ENCODE assay signal across 27 cellular contexts in genomic region chr2:26305575-26305974, GRCh38. TPM values are rescaled to one million over a fixed set of nuclear protein-coding genes. Genes with fewer than 3 reads are reported as not detected.
DNase-seq lines count a peak whose midpoint lies in the region; ATAC-seq, FAIRE-seq and TF ChIP-seq lines count a peak whose summit lies in the region.
"Had no signal": no experiment of that assay in that cellular context is flagged by ENCODE, and none has a peak within 500 bp of the region (broad histone marks: within the 10 kb centered on the region; RNA-seq: fewer than 3 reads in every experiment).

No MANE protein-coding gene starts in this region.

- H3K4me2 ChIP-seq in mammary epithelial cell (ENCODE audit: insufficient read depth, low read depth, low read length) (peak overlapping the region; percentile 41), HepG2 (ENCODE audit: low read depth, low read length) (no peak overlapping the region)
- H3K4me2 ChIP-seq: A549, KMS-11 had no signal

- WGBS in mammary epithelial cell (ENCODE audit: low coverage, missing lambda C conversion rate) = 54% methylated on average over 4 of the region's 4 CpGs
- 52% methylated on average over 4 of the region's 4 CpGs for WGBS in HepG2 (ENCODE audit: low lambda C conversion rate)

- BruUV-seq in mammary epithelial cell (replicated peaks; lab: Mats Ljungman, UMichigan) (no TSS peak), HepG2 (replicated peaks; lab: Mats Ljungman, UMichigan) (no TSS peak)

- H3K9me3 Mint-ChIP-seq in nephron = no peaks in the 10 kb centered on the region

- ATAC-seq in GM19035 (IDR thresholded peaks at IDR 0.05; ENCODE audit: unreplicated experiment) (no peak), HepG2 (no peak)
- ATAC-seq: A549, Right ventricle myocardium inferior had no signal

- no peaks in the 10 kb centered on the region for H3K27me3 Mint-ChIP-seq in nephron (ENCODE audit: low read depth)
- H3K27me3 Mint-ChIP-seq: B cell had no signal

- no peaks in the 10 kb centered on the region for H3K36me3 ChIP-seq in mammary epithelial cell (ENCODE audit: insufficient read depth, low read length)
- H3K36me3 ChIP-seq in breast epithelium = no peaks in the 10 kb centered on the region
- H3K36me3 ChIP-seq in HepG2 (replicated peaks in 1 of 2; ENCODE audit: control insufficient read depth in 1 of 2, insufficient read depth in 2 of 2, low read length in 2 of 2) = no peaks in the 10 kb centered on the region

- intact Hi-C loops in mammary epithelial cell (cut with micrococcal nuclease) = no loop called here
- intact Hi-C loops in breast epithelium (cut with DNase I; ENCODE audit: low total_unique reads) = no loop called here
- intact Hi-C loops in HepG2 (cut with micrococcal nuclease; ENCODE audit: unreplicated experiment) = no loop called here

- no peak overlapping the region for H3K4me3 ChIP-seq in mammary epithelial cell (replicated peaks in 1 of 3; ENCODE audit: insufficient read depth in 1 of 3, low read depth in 2 of 3, low read length in 3 of 3)
- no peak overlapping the region for H3K4me3 ChIP-seq in breast epithelium
- no peak overlapping the region for H3K4me3 ChIP-seq in HepG2 (replicated peaks in 1 of 3; ENCODE audit: insufficient read depth in 1 of 3, low read depth in 2 of 3, low read length in 3 of 3)
- H3K4me3 ChIP-seq: A549 had no signal

- peak overlapping the region; percentile 47 to 85 (median 53) for H3K27ac Mint-ChIP-seq in nephron
- H3K27ac Mint-ChIP-seq: B cell had no signal

- no peaks in the 10 kb centered on the region for H3K9me3 ChIP-seq in mammary epithelial cell (replicated peaks; ENCODE audit: insufficient read depth, low read length)
- no peaks in the 10 kb centered on the region for H3K9me3 ChIP-seq in breast epithelium
- no peaks in the 10 kb centered on the region for H3K9me3 ChIP-seq in HepG2 (ENCODE audit: low read length)
- H3K9me3 ChIP-seq: A549 had no signal

- no peak for TF ChIP-seq POLR2A in breast epithelium (IDR thresholded peaks at IDR 0.05)
- no peak for TF ChIP-seq POLR2A in HepG2 (IDR thresholded peaks at IDR 0.05; ENCODE audit: insufficient read depth in 1 of 2, low read depth in 2 of 2, low read length in 2 of 2)

- no peak overlapping the region for H3K4me3 Mint-ChIP-seq in nephron
- H3K4me3 Mint-ChIP-seq: B cell, CD14-positive monocyte had no signal

- CTCF ChIA-PET in mammary epithelial cell (lab: Charles Lee; ENCODE audit: low non-redundant PET) (interaction anchor here (0.6 to 0.9 kb wide), 2 partner anchors 25 to 61 kb away, joined by 5 to 7 read pairs; partner anchors contain the start of genes HADHA and HADHB), HepG2 (lab: Yijun Ruan, JAX; ENCODE audit: low intra/inter-chr PET ratio, low total read pairs) (no interaction called here)

- H3K4me1 ChIP-seq in mammary epithelial cell (ENCODE audit: insufficient read depth, low read length) (peaks cover 27% of the 10 kb centered on the region), breast epithelium (peaks cover 4 to 5% of the 10 kb centered on the region in 2 donors), HepG2 (ENCODE audit: insufficient read depth, low read length) (peaks cover 4% of the 10 kb centered on the region)
- H3K4me1 ChIP-seq: A549 had no signal

- H3K36me3 Mint-ChIP-seq in nephron (ENCODE audit: low read depth) = no peaks in the 10 kb centered on the region

- TF ChIP-seq CTCF in mammary epithelial cell (conservative IDR thresholded peaks at IDR 0.05 in 1 of 2, IDR thresholded peaks at IDR 0.05 in 1 of 2; ENCODE audit: extremely low read depth in 1 of 2, insufficient read depth in 1 of 2, low read depth in 1 of 2, low read length in 2 of 2) (no peak), breast epithelium (IDR thresholded peaks at IDR 0.05) (no peak), nephron (IDR thresholded peaks at IDR 0.05; ENCODE audit: unreplicated experiment in 3 of 3) (no peak), HepG2 (CRISPR knock-in tag; IDR thresholded peaks at IDR 0.05) (no peak)

- no peaks in the 10 kb centered on the region for H3K79me2 ChIP-seq in mammary epithelial cell (ENCODE audit: insufficient read depth, low read length)
- H3K79me2 ChIP-seq in HepG2 (ENCODE audit: insufficient read depth, low read length) = no peaks in the 10 kb centered on the region

- FAIRE-seq in HepG2 (lab: Jason Lieb, UNC) = no peak
- FAIRE-seq: A549, G401.6, GM12892, HTR-8/SVneo, RCC 7860 had no signal

- peaks cover 11% of the 10 kb centered on the region for H3K4me1 Mint-ChIP-seq in nephron
- H3K4me1 Mint-ChIP-seq: B cell had no signal

- no peak for TF ChIP-seq EP300 in HepG2 (IDR thresholded peaks at IDR 0.05; ENCODE audit: low read depth in 2 of 2, low read length in 2 of 2)
- TF ChIP-seq EP300 in HepG2 (CRISPR knock-in tag; IDR thresholded peaks at IDR 0.05; ENCODE audit: borderline replicate concordance) = no peak

- in situ Hi-C loops in mammary epithelial cell (cut with MboI; ENCODE audit: low sequenced_read_pairs in 2 of 2) = no loop called here
- in situ Hi-C loops in HepG2 (cut with HindIII; ENCODE audit: extremely low pct_ligation_motif_present, low pct_unique_long_range_greater_than_20kb) = no loop called here

- H3K9ac ChIP-seq in mammary epithelial cell (ENCODE audit: insufficient read depth, low read length) = no peak overlapping the region
- H3K9ac ChIP-seq in HepG2 (ENCODE audit: insufficient read depth, low read depth, low read length) = no peak overlapping the region
- H3K9ac ChIP-seq: KMS-11 had no signal

- POLR2A ChIA-PET in HepG2 (lab: Yijun Ruan, JAX) = no interaction called here

- no peaks in the 10 kb centered on the region for H4K20me1 ChIP-seq in mammary epithelial cell (ENCODE audit: insufficient read depth, low read length)
- no peaks in the 10 kb centered on the region for H4K20me1 ChIP-seq in HepG2 (ENCODE audit: insufficient read depth, low read length)

- dilution Hi-C loops in mammary epithelial cell (cut with HindIII; ENCODE audit: low sequenced_read_pairs) = no loop called here

- DNase-seq in mammary epithelial cell (no peak), breast epithelium (ENCODE audit: low spot score in 2 of 2) (no peak), epithelial cell of prostate (ENCODE audit: low read depth, low spot score) (no peak), HepG2 (ENCODE audit: low spot score) (no peak)
- no peak for DNase-seq in activated CD4-positive, alpha-beta T cell treated with anti-CD3 and anti-CD28 coated beads for 4 hours
- DNase-seq: GOT3, HCEC 1CT, IMR-90, NCI-H1105, NCI-H146, NCI-H2081, NCI-H2227 treated with DMSO at 0.1 percent for 48 hours, NCI-H510A, NCI-H774 had no signal

- TF ChIP-seq RAD21 in HepG2 (CRISPR knock-in tag; IDR thresholded peaks at IDR 0.05) = no peak

- H3K27ac ChIP-seq in mammary epithelial cell (ENCODE audit: insufficient read depth, low read depth, low read length) (peak overlapping the region; percentile 8), breast epithelium (no peak overlapping the region), epithelial cell of prostate (peak overlapping the region; percentile 6), HepG2 (ENCODE audit: extremely low read length, insufficient read depth, low read length) (no peak overlapping the region)
- H3K27ac ChIP-seq: A549, KMS-11 had no signal

- no peaks in the 10 kb centered on the region for H3K27me3 ChIP-seq in mammary epithelial cell (ENCODE audit: insufficient read depth, low read length)
- H3K27me3 ChIP-seq in breast epithelium = no peaks in the 10 kb centered on the region
- H3K27me3 ChIP-seq in HepG2 (ENCODE audit: control insufficient read depth in 1 of 2, insufficient read depth in 2 of 2, low read length in 2 of 2) = peaks cover 4 to 29% of the 10 kb centered on the region in 2 experiments; a peak in 4 of 5 replicates

- H2AFZ ChIP-seq in mammary epithelial cell (ENCODE audit: low read depth, low read length) = peak overlapping the region; percentile 67
- no peak overlapping the region for H2AFZ ChIP-seq in HepG2 (ENCODE audit: low read length)

RNA-seq across cellular contexts. Expression of gene SELENOI, which starts 40.4 kb away (rescaled TPM):
- total RNA-seq in mammary epithelial cell (10 to 100 TPM; 42.7 to 64.1 TPM), breast epithelium (10 to 100 TPM in 2 of 3 donors, 1 to 10 TPM in 1; 6.6 to 26.3 (median 17.4) TPM), HepG2 (2016; rRNA removed; fragmentation: Illumina TruSeq; extraction: Trizol) (60.3 and 66.0 TPM in 2 replicates)
- polyA plus RNA-seq in mammary epithelial cell (16.8 TPM), HepG2 (2011; rRNA removed) (26.2 and 27.7 TPM in 2 replicates)
- 96.3 TPM for polyA minus RNA-seq in mammary epithelial cell
- 53.2 and 61.0 TPM in 2 replicates for total RNA-seq in HepG2 (2016; cell fraction: cytosol; rRNA removed; fragmentation: Illumina TruSeq; extraction: Trizol; ENCODE audit: low read depth)
- 59.1 and 65.9 TPM in 2 replicates for total RNA-seq in HepG2 (2016; cell fraction: insoluble cytoplasmic fraction; rRNA removed; fragmentation: Illumina TruSeq; extraction: Trizol)
- total RNA-seq in HepG2 (2016; cell fraction: membrane; rRNA removed; fragmentation: Illumina TruSeq; extraction: Trizol) = 17.7 and 19.5 TPM in 2 replicates
- total RNA-seq in HepG2 (2016; cell fraction: nucleus; rRNA removed; fragmentation: Illumina TruSeq; extraction: Trizol) = 79.5 and 91.4 TPM in 2 replicates
- 23.3 and 35.2 TPM in 2 replicates for polyA plus RNA-seq in HepG2 (2011; cell fraction: cytosol; rRNA removed)
- polyA plus RNA-seq in HepG2 (2011; cell fraction: nucleus; rRNA removed) = 15.9 and 18.6 TPM in 2 replicates
- polyA plus RNA-seq in HepG2 (2012) = 33.8 and 36.9 TPM in 2 replicates
- polyA plus RNA-seq in HepG2 (2016; cell fraction: cytosol; fragmentation: Illumina TruSeq; extraction: Trizol; ENCODE audit: low read depth) = 1.9 and 2.2 TPM in 2 replicates
- polyA plus RNA-seq in HepG2 (2016; cell fraction: insoluble cytoplasmic fraction; fragmentation: Illumina TruSeq; extraction: Trizol; ENCODE audit: low read depth) = 20.1 and 21.1 TPM in 2 replicates
- polyA plus RNA-seq in HepG2 (2016; cell fraction: membrane; fragmentation: Illumina TruSeq; extraction: Trizol; ENCODE audit: low read depth) = 3.3 and 5.0 TPM in 2 replicates
- 53.9 and 54.9 TPM in 2 replicates for polyA plus RNA-seq in HepG2 (2016; cell fraction: nucleus; fragmentation: Illumina TruSeq; extraction: Trizol; ENCODE audit: insufficient read depth, low read depth)
- polyA minus RNA-seq in HepG2 (2011; rRNA and poly(A)+ RNA removed; ENCODE audit: low replicate concordance) = 296 and 353 TPM in 2 replicates
- 42.8 and 47.8 TPM in 2 replicates for polyA minus RNA-seq in HepG2 (2011; cell fraction: cytosol; rRNA and poly(A)+ RNA removed)
- polyA minus RNA-seq in HepG2 (2011; cell fraction: nucleus; rRNA and poly(A)+ RNA removed) = 103 and 112 TPM in 2 replicates

RNA-seq across cellular contexts. Expression of gene ADGRF3, which starts 41.0 kb away (rescaled TPM):
- total RNA-seq in mammary epithelial cell (under 1 TPM; 0.17 to 0.45 TPM), breast epithelium (under 1 TPM in 1 of 3 donors, not detected in 2; under 0.01 TPM), HepG2 (2016; rRNA removed; fragmentation: Illumina TruSeq; extraction: Trizol) (0.14 and 0.40 TPM in 2 replicates)
- polyA plus RNA-seq in mammary epithelial cell (0.07 TPM), HepG2 (2011; rRNA removed) (1.5 TPM in 2 replicates)
- polyA minus RNA-seq in mammary epithelial cell = not detected
- total RNA-seq in HepG2 (2016; cell fraction: cytosol; rRNA removed; fragmentation: Illumina TruSeq; extraction: Trizol; ENCODE audit: low read depth) = not detected in 2 replicates
- total RNA-seq in HepG2 (2016; cell fraction: insoluble cytoplasmic fraction; rRNA removed; fragmentation: Illumina TruSeq; extraction: Trizol) = 0.06 and 0.19 TPM in 2 replicates
- 0.17 and 0.34 TPM in 2 replicates for total RNA-seq in HepG2 (2016; cell fraction: membrane; rRNA removed; fragmentation: Illumina TruSeq; extraction: Trizol)
- 0.37 and 0.41 TPM in 2 replicates for total RNA-seq in HepG2 (2016; cell fraction: nucleus; rRNA removed; fragmentation: Illumina TruSeq; extraction: Trizol)
- 0.45 and 0.46 TPM in 2 replicates for polyA plus RNA-seq in HepG2 (2011; cell fraction: cytosol; rRNA removed)
- polyA plus RNA-seq in HepG2 (2011; cell fraction: nucleus; rRNA removed) = 6.4 and 6.8 TPM in 2 replicates
- 1.1 and 1.5 TPM in 2 replicates for polyA plus RNA-seq in HepG2 (2012)
- not detected in 2 replicates for polyA plus RNA-seq in HepG2 (2016; cell fraction: cytosol; fragmentation: Illumina TruSeq; extraction: Trizol; ENCODE audit: low read depth)
- polyA plus RNA-seq in HepG2 (2016; cell fraction: insoluble cytoplasmic fraction; fragmentation: Illumina TruSeq; extraction: Trizol; ENCODE audit: low read depth) = 0.13 and 0.63 TPM in 2 replicates
- 0.09 and 0.24 TPM in 2 replicates for polyA plus RNA-seq in HepG2 (2016; cell fraction: membrane; fragmentation: Illumina TruSeq; extraction: Trizol; ENCODE audit: low read depth)
- polyA plus RNA-seq in HepG2 (2016; cell fraction: nucleus; fragmentation: Illumina TruSeq; extraction: Trizol; ENCODE audit: insufficient read depth, low read depth) = 0.79 and 0.93 TPM in 2 replicates
- 0.98 and 2.5 TPM in 2 replicates for polyA minus RNA-seq in HepG2 (2011; rRNA and poly(A)+ RNA removed; ENCODE audit: low replicate concordance)
- 0.59 TPM in 1 of 2 replicates, not detected in the other for polyA minus RNA-seq in HepG2 (2011; cell fraction: cytosol; rRNA and poly(A)+ RNA removed)
- 0.90 and 1.4 TPM in 2 replicates for polyA minus RNA-seq in HepG2 (2011; cell fraction: nucleus; rRNA and poly(A)+ RNA removed)
- total RNA-seq: Daoy, IMR-90, SK-MEL-5 had no signal
- polyA plus RNA-seq: CD14-positive monocyte had no signal

Comparison
In these comparisons a context has a peak if more than half of its experiments do, and no peak if none do; other contexts are left out.
1. H3K27ac ChIP-seq: peak in mammary epithelial cell (single experiment) and epithelial cell of prostate (single experiment); none in breast epithelium (0 of 2) and HepG2 (single experiment).